ENCODE assay signal across 23 cellular contexts in the genomic region with DNA sequence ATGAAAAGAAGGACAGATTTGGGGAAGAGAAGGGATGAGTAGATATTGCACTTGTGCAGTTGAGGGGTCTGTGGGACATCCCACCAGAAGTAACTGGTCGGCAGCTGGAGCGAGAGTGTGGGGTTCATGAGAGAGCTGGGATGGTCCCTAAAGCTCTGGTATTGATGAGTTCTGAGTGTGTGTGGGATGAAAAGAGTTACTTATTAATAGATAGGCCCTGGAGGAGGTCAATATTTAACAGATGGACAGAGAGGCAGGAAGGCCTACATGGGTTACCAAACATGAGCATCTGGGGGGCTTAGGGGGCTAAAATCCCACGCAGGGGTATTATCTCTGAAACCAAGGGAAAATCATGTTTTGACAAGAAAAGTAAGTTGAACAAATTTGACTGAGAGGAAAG.
DNase-seq lines count a peak whose midpoint lies in the region; ATAC-seq, FAIRE-seq and TF ChIP-seq lines count a peak whose summit lies in the region.
"Had no signal": no experiment of that assay in that cellular context is flagged by ENCODE, and none has a peak within 500 bp of the region (broad histone marks: within the 10 kb centered on the region; RNA-seq: fewer than 3 reads in every experiment).

No MANE protein-coding gene starts in this region.

- H3K4me3 ChIP-seq in GM12878 (no peak overlapping the region), lower leg skin (ENCODE audit: low read depth, poor library complexity, severe bottlenecking) (no peak overlapping the region)
- H3K4me3 ChIP-seq: gastrocnemius medialis, Peyer's patch, SJSA1, thyroid gland had no signal

- no peak for TF ChIP-seq POLR2A in GM12878 (IDR thresholded peaks at IDR 0.05; ENCODE audit: low read depth, low read length)
- TF ChIP-seq POLR2A in lower leg skin (IDR thresholded peaks at IDR 0.05), result no peak

- SMC1A ChIA-PET in GM12878 (lab: Charles Lee; ENCODE audit: uncharacterized antibody, unreplicated experiment), result interaction anchor here (0.9 to 1.1 kb wide), 3 partner anchors 9 to 13 kb away, joined by 3 read pairs; no protein-coding TSS in a partner anchor

- H3K4me3 Mint-ChIP-seq in stimulated activated memory B cell treated with anti-CD40 and anti-IgM and Interleukin-4, amounts not matched to agents 10 μg/mL and 1 μg/mL and 100 μg/mL, for 72 hours, result no peak overlapping the region
- H3K4me3 Mint-ChIP-seq: activated B cell treated with CpG ODN at 0.5 μM for 24 hours, CD14-positive monocyte, nephron had no signal

- H3K79me2 ChIP-seq in GM12878 (ENCODE audit: control insufficient read depth, insufficient read depth, low read length), result no peaks in the 10 kb centered on the region

- H2AFZ ChIP-seq in GM12878 (ENCODE audit: control insufficient read depth, low read depth, low read length), result no peak overlapping the region

- H3K27me3 ChIP-seq in GM12878 (replicated peaks in 1 of 2; ENCODE audit: control insufficient read depth in 2 of 2, insufficient read depth in 2 of 2, low read length in 1 of 2), result no peaks in the 10 kb centered on the region
- H3K27me3 ChIP-seq: gastrocnemius medialis, Peyer's patch, SJSA1, thyroid gland had no signal

- peaks cover 27 to 43% of the 10 kb centered on the region in 2 donors for H3K36me3 Mint-ChIP-seq in activated naive CD4-positive, alpha-beta T cell treated with anti-CD3 and anti-CD28 coated beads, Interleukin-2, amount 50 U/mL, for 72 hours
- peaks cover 25% of the 10 kb centered on the region for H3K36me3 Mint-ChIP-seq in stimulated activated memory B cell treated with anti-CD40 and anti-IgM and Interleukin-4, amounts not matched to agents 10 μg/mL and 1 μg/mL and 100 μg/mL, for 72 hours

- no TSS peak for BruUV-seq in GM12878 (replicated peaks; lab: Mats Ljungman, UMichigan)

- H3K4me2 ChIP-seq in GM12878 (ENCODE audit: control insufficient read depth, insufficient read depth), result no peak overlapping the region

- TF ChIP-seq EP300 in GM12878 (IDR thresholded peaks at IDR 0.05; ENCODE audit: borderline replicate concordance in 1 of 2, control insufficient read depth in 1 of 2, low read depth in 2 of 2, low read length in 2 of 2), result no peak

- 83% methylated on average over 3 of the region's 3 CpGs for WGBS in GM12878 (ENCODE audit: insufficient coverage, insufficient replicate concordance, low lambda C conversion rate, missing lambda C conversion rate)
- WGBS in lower leg skin, 2 donors, result 93 to 97% methylated on average over 3 of the region's 3 CpGs

- no peaks in the 10 kb centered on the region for H4K20me1 ChIP-seq in GM12878 (ENCODE audit: control insufficient read depth, insufficient read depth)

- H3K9me3 ChIP-seq in GM12878 (replicated peaks; ENCODE audit: control insufficient read depth, insufficient read depth, low read length), result peaks cover 9% of the 10 kb centered on the region; the same call in 2 of the 3 replicates
- H3K9me3 ChIP-seq: gastrocnemius medialis, Peyer's patch, SJSA1, thyroid gland had no signal

- H3K27ac Mint-ChIP-seq in activated naive CD4-positive, alpha-beta T cell treated with anti-CD3 and anti-CD28 coated beads, Interleukin-2, amount 50 U/mL, for 72 hours, result peak overlapping the region; percentile 75 to 79
- peak overlapping the region; percentile 95 for H3K27ac Mint-ChIP-seq in stimulated activated memory B cell treated with anti-CD40 and anti-IgM and Interleukin-4, amounts not matched to agents 10 μg/mL and 1 μg/mL and 100 μg/mL, for 72 hours
- H3K27ac Mint-ChIP-seq: activated B cell treated with CpG ODN at 0.5 μM for 24 hours, nephron had no signal

- FAIRE-seq in GM12878 (lab: Jason Lieb, UNC), result no peak
- FAIRE-seq: GM12892 had no signal

- in situ Hi-C loops in GM12878 (cut with MboI), result no loop called here

- RAD21 ChIA-PET in GM12878 (lab: Charles Lee; ENCODE audit: unreplicated experiment), result interaction anchor here (1.2 kb wide), 1 partner anchor 13 kb away, joined by 3 read pairs; no protein-coding TSS in a partner anchor

- H3K27ac ChIP-seq in GM12878 (ENCODE audit: control insufficient read depth, insufficient read depth), result no peak overlapping the region
- H3K27ac ChIP-seq in RWPE1, result no peak overlapping the region
- H3K27ac ChIP-seq: gastrocnemius medialis, Peyer's patch, SJSA1, thyroid gland had no signal

- DNase-seq in activated naive CD4-positive, alpha-beta T cell treated with anti-CD3 and anti-CD28 coated beads, Interleukin-2, amount 50 U/mL, for 72 hours (ENCODE audit: low spot score in 2 of 2), result no peak
- DNase-seq in activated naive CD4-positive, alpha-beta T cell treated with Interleukin-2 at 50 U/mL for 16 hours, result no peak
- DNase-seq in GM12878 (ENCODE audit: low read depth, low spot score) (no peak), RWPE1 (ENCODE audit: low spot score) (no peak), lower leg skin (ENCODE audit: low spot score in 2 of 2) (no peak), NAMALWA (ENCODE audit: low spot score) (no peak)
- DNase-seq: activated B cell treated with CpG ODN at 0.5 μM for 24 hours; activated gamma-delta T cell; cerebellar nuclear complex; gastrocnemius medialis; kidney glomerular epithelial cell; NCI-H510A; Peyer's patch; posterior cingulate gyrus; stimulated activated CD4-positive, alpha-beta T cell treated with anti-CD3 and anti-CD28 coated beads, Interleukin-1b, Interleukin-23, amount 100 ng/mL, for 48 hours; stimulated activated naive CD4-positive, alpha-beta T cell; thyroid gland had no signal

- no peaks in the 10 kb centered on the region for H3K36me3 ChIP-seq in GM12878 (ENCODE audit: control insufficient read depth in 2 of 2, insufficient read depth in 2 of 2, low read length in 1 of 2)
- H3K36me3 ChIP-seq: gastrocnemius medialis, Peyer's patch, SJSA1, thyroid gland had no signal

- CTCF ChIA-PET in GM12878 (lab: Yijun Ruan, JAX), result interaction anchor here (1.0 kb wide), 1 partner anchor 19 kb away, joined by 3 read pairs; no protein-coding TSS in a partner anchor
- CTCF ChIA-PET in RWPE1 (lab: Yijun Ruan, JAX), result no interaction called here

- no peak for ATAC-seq in activated naive CD4-positive, alpha-beta T cell treated with anti-CD3 and anti-CD28 coated beads, Interleukin-2, amount 50 U/mL, for 72 hours
- ATAC-seq in HG03378 (IDR thresholded peaks at IDR 0.05; ENCODE audit: unreplicated experiment) (peak; percentile 59), GM12878 (0 out of 3 replicates have a peak, but pooled peaks have one; percentile 19)
- no peak for ATAC-seq in stimulated activated memory B cell treated with anti-CD40 and anti-IgM and Interleukin-4, amounts not matched to agents 10 μg/mL and 1 μg/mL and 100 μg/mL, for 72 hours
- ATAC-seq: gastrocnemius medialis had no signal

- H3K4me1 ChIP-seq in GM12878 (ENCODE audit: control insufficient read depth, insufficient read depth, low read length), result peaks cover 8% of the 10 kb centered on the region
- H3K4me1 ChIP-seq: gastrocnemius medialis, Peyer's patch, SJSA1, thyroid gland had no signal

- peaks cover 22 to 38% of the 10 kb centered on the region in 2 donors for H3K9me3 Mint-ChIP-seq in activated naive CD4-positive, alpha-beta T cell treated with anti-CD3 and anti-CD28 coated beads, Interleukin-2, amount 50 U/mL, for 72 hours
- H3K9me3 Mint-ChIP-seq in stimulated activated memory B cell treated with anti-CD40 and anti-IgM and Interleukin-4, amounts not matched to agents 10 μg/mL and 1 μg/mL and 100 μg/mL, for 72 hours, result peaks cover 16% of the 10 kb centered on the region

- TF ChIP-seq RAD21 in GM12878 (IDR thresholded peaks at IDR 0.05; ENCODE audit: insufficient read depth, low read depth, low read length), result no peak

- peaks cover 45% of the 10 kb centered on the region for H3K4me1 Mint-ChIP-seq in stimulated activated memory B cell treated with anti-CD40 and anti-IgM and Interleukin-4, amounts not matched to agents 10 μg/mL and 1 μg/mL and 100 μg/mL, for 72 hours
- H3K4me1 Mint-ChIP-seq: nephron had no signal

- TF ChIP-seq CTCF in GM12878 (IDR thresholded peaks at IDR 0.05 in 2 of 3, conservative IDR thresholded peaks at IDR 0.05 in 1 of 3; ENCODE audit: control insufficient read depth in 2 of 3, extremely low read depth in 1 of 3, insufficient read depth in 1 of 3, low read depth in 3 of 3, low read length in 3 of 3) (no peak), RWPE1 (conservative IDR thresholded peaks at IDR 0.05; ENCODE audit: low read depth) (no peak), lower leg skin (IDR thresholded peaks at IDR 0.05) (no peak)

- H3K9ac ChIP-seq in GM12878 (ENCODE audit: control insufficient read depth, insufficient read depth, low read length), result no peak overlapping the region

- POLR2A ChIA-PET in GM12878 (lab: Charles Lee), result interaction anchor here (0.6 to 1.4 kb wide), 2 partner anchors 11 to 14 kb away, joined by 5 read pairs; no protein-coding TSS in a partner anchor
- POLR2A ChIA-PET in RWPE1 (lab: Yijun Ruan, JAX; ENCODE audit: low non-redundant PET), result no interaction called here

- intact Hi-C loops in GM12878 (cut with micrococcal nuclease; ENCODE audit: unreplicated experiment) (no loop called here), lower leg skin (cut with DNase I; ENCODE audit: low total_unique reads) (no loop called here)

- H3K27me3 Mint-ChIP-seq in stimulated activated memory B cell treated with anti-CD40 and anti-IgM and Interleukin-4, amounts not matched to agents 10 μg/mL and 1 μg/mL and 100 μg/mL, for 72 hours, result no peaks in the 10 kb centered on the region
- H3K27me3 Mint-ChIP-seq: activated B cell treated with CpG ODN at 0.5 μM for 24 hours had no signal

TF ChIP-seq in GM12878, 131 proteins besides CTCF, POLR2A, EP300 and RAD21:
- no peak for TF ChIP-seq ZNF217 (IDR thresholded peaks at IDR 0.05)
- no peak for TF ChIP-seq IKZF1 (conservative IDR thresholded peaks at IDR 0.05)
- TF ChIP-seq FOS (IDR thresholded peaks at IDR 0.05; ENCODE audit: borderline replicate concordance, extremely low read depth, insufficient read length), result no peak
- TF ChIP-seq EZH2 (IDR thresholded peaks at IDR 0.05; ENCODE audit: borderline replicate concordance, control insufficient read depth, low read depth, low read length), result no peak
- TF ChIP-seq IKZF2 (IDR thresholded peaks at IDR 0.05), result no peak
- no peak for TF ChIP-seq NFIC (IDR thresholded peaks at IDR 0.05; ENCODE audit: low read depth, low read length)
TF ChIP-seq in GM12878: peak in this region for 0.

Comparison
In these comparisons a context has a peak if more than half of its experiments do, and no peak if none do; other contexts are left out.
1. ATAC-seq: peak in HG03378 (single experiment) and GM12878 (single experiment); none in activated naive CD4-positive, alpha-beta T cell treated with anti-CD3 and anti-CD28 coated beads, Interleukin-2, amount 50 U/mL, for 72 hours (0 of 2) and stimulated activated memory B cell treated with anti-CD40 and anti-IgM and Interleukin-4, amounts not matched to agents 10 μg/mL and 1 μg/mL and 100 μg/mL, for 72 hours (single experiment).